30 cellular contexts compared by ENCODE assay signal in the genomic region with DNA sequence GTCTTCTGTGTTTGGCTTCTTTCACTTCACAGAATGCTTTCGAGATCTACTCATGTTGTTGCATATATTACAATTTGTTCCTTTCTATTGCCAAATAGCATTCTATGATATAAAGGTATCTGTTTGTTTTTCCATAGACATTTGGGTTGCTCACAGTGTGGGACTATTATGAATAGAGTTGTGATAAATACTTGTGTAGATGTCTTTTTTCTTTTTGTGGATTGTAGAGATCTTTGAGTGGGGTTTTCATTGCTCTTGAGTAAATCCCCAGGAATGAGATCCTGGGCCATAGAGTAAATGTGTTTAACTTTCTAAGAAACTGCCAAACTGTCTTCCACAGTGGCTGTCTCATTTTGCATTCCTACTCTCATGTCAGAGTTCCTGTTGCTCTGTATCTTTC. TPM values are rescaled to one million over a fixed set of nuclear protein-coding genes. Genes with fewer than 3 reads are reported as not detected.
"Had no signal": no experiment of that assay in that cellular context is flagged by ENCODE, and none has a peak within 500 bp of the region (broad histone marks: within the 10 kb centered on the region; RNA-seq: fewer than 3 reads in every experiment).

No MANE protein-coding gene starts in this region.

- H3K36me3 Mint-ChIP-seq: activated naive CD4-positive, alpha-beta T cell treated with anti-CD3 and anti-CD28 coated beads, Interleukin-2, amount 50 U/mL, for 72 hours; natural killer cell had no signal

- H2AFZ ChIP-seq: neural progenitor cell had no signal

- H3K9ac ChIP-seq: neural progenitor cell had no signal

- H3K27me3 Mint-ChIP-seq: type B pancreatic cell had no signal

- H3K27me3 ChIP-seq: esophagus squamous epithelium, neural progenitor cell had no signal

- H3K27ac Mint-ChIP-seq: activated CD4-positive, alpha-beta T cell treated with anti-CD3 and anti-CD28 coated beads for 36 hours; activated naive CD4-positive, alpha-beta T cell treated with anti-CD3 and anti-CD28 coated beads, Interleukin-2, amount 50 U/mL, for 72 hours; activated T-cell treated with anti-CD3 and anti-CD28 coated beads, Interleukin-2, amount 50 U/mL, for 72 hours; endodermal cell; natural killer cell; neural progenitor cell; type B pancreatic cell had no signal

- DNase-seq: activated CD4-positive, alpha-beta T cell treated with anti-CD3 and anti-CD28 coated beads for 36 hours; activated CD4-positive, alpha-beta T cell treated with anti-CD3 and anti-CD28 coated beads, Interleukin-2, amount 50 U/mL, for 4 hours; activated CD4-positive, CD25-positive, alpha-beta regulatory T cell; activated naive CD4-positive, alpha-beta T cell; activated T-cell treated with anti-CD3 and anti-CD28 coated beads for 4 hours; activated T-cell treated with anti-CD3 and anti-CD28 coated beads, Interleukin-2, amount 50 U/mL, for 72 hours; aorta; brain microvascular endothelial cell; cortex of kidney; endodermal cell; esophagus squamous epithelium; lower lobe of right lung; mesenchymal stem cell; natural killer cell; right cardiac atrium; stimulated activated CD4-positive, alpha-beta T cell treated with anti-CD3 and anti-CD28 coated beads, Interleukin-12 subunit alpha, Interleukin-12 subunit beta, amount 100 ng/mL, for 4 hours; stimulated activated CD4-positive, alpha-beta T cell treated with anti-CD3 and anti-CD28 coated beads, Interleukin-4, amount 100 ng/mL, for 1 hour; stimulated activated naive CD8-positive, alpha-beta T cell treated with anti-CD3 and anti-CD28 coated beads, Interleukin-15, Interleukin-2, amounts not matched to agents 100 U/mL and 50 U/mL, for 24 hours; T-helper 2 cell had no signal

- H3K4me1 Mint-ChIP-seq: activated CD4-positive, alpha-beta T cell treated with anti-CD3 and anti-CD28 coated beads for 36 hours; natural killer cell had no signal

- ATAC-seq: activated CD4-positive, alpha-beta T cell treated with anti-CD3 and anti-CD28 coated beads for 36 hours; activated naive CD4-positive, alpha-beta T cell treated with anti-CD3 and anti-CD28 coated beads, Interleukin-2, amount 50 U/mL, for 72 hours; activated T-cell treated with anti-CD3 and anti-CD28 coated beads, Interleukin-2, amount 50 U/mL, for 72 hours; left lobe of liver; lower lobe of right lung; natural killer cell; right cardiac atrium; stimulated activated naive CD8-positive, alpha-beta T cell treated with anti-CD3 and anti-CD28 coated beads, Interleukin-15, Interleukin-2, amounts not matched to agents 100 U/mL and 50 U/mL, for 24 hours had no signal

- H3K9me3 Mint-ChIP-seq: activated naive CD4-positive, alpha-beta T cell treated with anti-CD3 and anti-CD28 coated beads, Interleukin-2, amount 50 U/mL, for 72 hours; activated T-cell treated with anti-CD3 and anti-CD28 coated beads, Interleukin-2, amount 50 U/mL, for 72 hours; natural killer cell; type B pancreatic cell had no signal

- H3K4me2 ChIP-seq: neural progenitor cell had no signal

- H3K36me3 ChIP-seq: brain microvascular endothelial cell, neural progenitor cell had no signal

- H3K27ac ChIP-seq: brain microvascular endothelial cell, lower lobe of right lung, neural progenitor cell had no signal

- H3K4me3 ChIP-seq: esophagus squamous epithelium, lower lobe of right lung, neural progenitor cell, thoracic aorta had no signal

- H3K9me3 ChIP-seq: esophagus squamous epithelium, lower lobe of right lung, thoracic aorta had no signal

- H3K4me3 Mint-ChIP-seq: activated CD4-positive, alpha-beta T cell treated with anti-CD3 and anti-CD28 coated beads for 36 hours; activated T-cell treated with anti-CD3 and anti-CD28 coated beads, Interleukin-2, amount 50 U/mL, for 72 hours; endodermal cell; natural killer cell; neural progenitor cell; type B pancreatic cell had no signal

RNA-seq across cellular contexts. Expression of gene CEBPE, which starts 24.9 kb away (rescaled TPM):
- total RNA-seq: cardiac septum, cerebellum, endodermal cell, esophagus squamous epithelium, frontal cortex, kidney epithelial cell, left lobe of liver, natural killer cell, right cardiac atrium, thoracic aorta had no signal
- polyA plus RNA-seq: right cardiac atrium had no signal

RNA-seq across cellular contexts. Expression of gene CIROP, which starts 39.1 kb away (rescaled TPM):
- total RNA-seq: activated CD4-positive, alpha-beta T cell treated with anti-CD3 and anti-CD28 coated beads for 36 hours; activated naive CD4-positive, alpha-beta T cell treated with anti-CD3 and anti-CD28 coated beads, Interleukin-2, amount 50 U/mL, for 72 hours; activated T-cell treated with anti-CD3 and anti-CD28 coated beads, Interleukin-2, amount 50 U/mL, for 72 hours; cardiac septum; cerebellum; frontal cortex; kidney epithelial cell; left lobe of liver; lower lobe of right lung; mononuclear cell; natural killer cell; right cardiac atrium; skeletal muscle tissue had no signal
- polyA plus RNA-seq: aorta, right cardiac atrium had no signal
